Comparison of ENCODE assay signal across 1 cellular context in the genomic region with DNA sequence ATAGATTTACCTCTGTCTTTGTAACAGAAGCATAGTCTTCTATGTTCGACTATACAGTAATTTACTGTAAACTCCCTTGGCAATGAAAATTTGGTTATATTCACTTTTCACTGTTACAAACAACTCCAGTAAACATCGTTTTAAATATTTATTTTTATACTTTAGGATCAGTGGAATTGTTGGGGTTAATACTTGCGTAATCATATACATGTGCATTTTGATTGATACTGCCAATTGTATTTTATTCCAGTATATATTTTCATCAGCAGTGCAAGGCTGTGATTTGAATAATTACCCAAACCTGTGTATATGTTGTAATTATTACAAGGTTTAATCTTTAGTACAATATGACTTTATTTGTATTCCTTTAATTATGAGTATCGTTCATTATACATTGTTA.
TF ChIP-seq lines count a peak whose summit lies in the region.

No MANE protein-coding gene starts in this region.

TF ChIP-seq in K562, 482 proteins besides CTCF, POLR2A, EP300 and RAD21 (continued from another document):
- TF ChIP-seq, protein P1, sequence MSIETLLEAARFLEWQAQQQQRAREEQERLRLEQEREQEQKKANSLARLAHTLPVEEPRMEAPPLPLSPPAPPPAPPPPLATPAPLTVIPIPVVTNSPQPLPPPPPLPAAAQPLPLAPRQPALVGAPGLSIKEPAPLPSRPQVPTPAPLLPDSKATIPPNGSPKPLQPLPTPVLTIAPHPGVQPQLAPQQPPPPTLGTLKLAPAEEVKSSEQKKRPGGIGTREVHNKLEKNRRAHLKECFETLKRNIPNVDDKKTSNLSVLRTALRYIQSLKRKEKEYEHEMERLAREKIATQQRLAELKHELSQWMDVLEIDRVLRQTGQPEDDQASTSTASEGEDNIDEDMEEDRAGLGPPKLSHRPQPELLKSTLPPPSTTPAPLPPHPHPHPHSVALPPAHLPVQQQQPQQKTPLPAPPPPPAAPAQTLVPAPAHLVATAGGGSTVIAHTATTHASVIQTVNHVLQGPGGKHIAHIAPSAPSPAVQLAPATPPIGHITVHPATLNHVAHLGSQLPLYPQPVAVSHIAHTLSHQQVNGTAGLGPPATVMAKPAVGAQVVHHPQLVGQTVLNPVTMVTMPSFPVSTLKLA (conservative IDR thresholded peaks at IDR 0.05): no peak
- TF ChIP-seq POLR2AphosphoS2 (IDR thresholded peaks at IDR 0.05; ENCODE audit: low read length): no peak
- TF ChIP-seq NFE2L1 (tag; IDR thresholded peaks at IDR 0.05; ENCODE audit: borderline replicate concordance, low read depth): no peak
- no peak for TF ChIP-seq HMG20A (CRISPR knock-in tag; conservative IDR thresholded peaks at IDR 0.05)
- TF ChIP-seq SAFB (IDR thresholded peaks at IDR 0.05; ENCODE audit: borderline replicate concordance, low read depth, low read length): no peak
- no peak for TF ChIP-seq MEF2A (IDR thresholded peaks at IDR 0.05; ENCODE audit: control insufficient read depth, low read depth, low read length)
- TF ChIP-seq CEBPG (CRISPR knock-in tag; IDR thresholded peaks at IDR 0.05): no peak
- peak in 1 of 2 experiments; percentile 73; a peak in 2 of 4 replicates for TF ChIP-seq CEBPG (tag; conservative IDR thresholded peaks at IDR 0.05 in 1 of 2, IDR thresholded peaks at IDR 0.05 in 1 of 2)
- no peak for TF ChIP-seq RFX1 (IDR thresholded peaks at IDR 0.05)
- no peak for TF ChIP-seq IFI16 (CRISPR knock-in tag; IDR thresholded peaks at IDR 0.05)
- TF ChIP-seq, protein P2, sequence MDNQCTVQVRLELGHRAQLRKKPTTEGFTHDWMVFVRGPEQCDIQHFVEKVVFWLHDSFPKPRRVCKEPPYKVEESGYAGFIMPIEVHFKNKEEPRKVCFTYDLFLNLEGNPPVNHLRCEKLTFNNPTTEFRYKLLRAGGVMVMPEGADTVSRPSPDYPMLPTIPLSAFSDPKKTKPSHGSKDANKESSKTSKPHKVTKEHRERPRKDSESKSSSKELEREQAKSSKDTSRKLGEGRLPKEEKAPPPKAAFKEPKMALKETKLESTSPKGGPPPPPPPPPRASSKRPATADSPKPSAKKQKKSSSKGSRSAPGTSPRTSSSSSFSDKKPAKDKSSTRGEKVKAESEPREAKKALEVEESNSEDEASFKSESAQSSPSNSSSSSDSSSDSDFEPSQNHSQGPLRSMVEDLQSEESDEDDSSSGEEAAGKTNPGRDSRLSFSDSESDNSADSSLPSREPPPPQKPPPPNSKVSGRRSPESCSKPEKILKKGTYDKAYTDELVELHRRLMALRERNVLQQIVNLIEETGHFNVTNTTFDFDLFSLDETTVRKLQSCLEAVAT (IDR thresholded peaks at IDR 0.05): no peak
- TF ChIP-seq NFRKB (IDR thresholded peaks at IDR 0.05; ENCODE audit: low read depth): no peak
- no peak for TF ChIP-seq FOS (IDR thresholded peaks at IDR 0.05; ENCODE audit: extremely low read depth, insufficient read length)
- peak; percentile 89 for TF ChIP-seq CEBPB (tag; IDR thresholded peaks at IDR 0.05)
- no peak for TF ChIP-seq HDAC3 (IDR thresholded peaks at IDR 0.05; ENCODE audit: borderline replicate concordance, partially characterized antibody)
